9 cellular contexts compared by ENCODE assay signal in genomic region chr6:109373762-109374161, GRCh38. TPM values are rescaled to one million over a fixed set of nuclear protein-coding genes. Genes with fewer than 3 reads are reported as not detected.
DNase-seq lines count a peak whose midpoint lies in the region; ATAC-seq and TF ChIP-seq lines count a peak whose summit lies in the region.
"Had no signal": no experiment of that assay in that cellular context is flagged by ENCODE, and none has a peak within 500 bp of the region (broad histone marks: within the 10 kb centered on the region; RNA-seq: fewer than 3 reads in every experiment).

No MANE protein-coding gene starts in this region.

- peak; percentile 87 for ATAC-seq in HG03060 (IDR thresholded peaks at IDR 0.05; ENCODE audit: low read depth, unreplicated experiment)
- ATAC-seq in stimulated activated naive CD8-positive, alpha-beta T cell treated with anti-CD3 and anti-CD28 coated beads, Interleukin-15, Interleukin-2, amounts not matched to agents 100 U/mL and 50 U/mL, for 24 hours = peak; percentile 95

- H3K4me1 Mint-ChIP-seq in activated naive CD4-positive, alpha-beta T cell treated with anti-CD3 and anti-CD28 coated beads, Interleukin-2, amount 10 ng/mL, durations not matched to agents 7 days and 5 days = peaks cover 61% of the 10 kb centered on the region

- no peaks in the 10 kb centered on the region for H3K9me3 Mint-ChIP-seq in activated naive CD4-positive, alpha-beta T cell treated with anti-CD3 and anti-CD28 coated beads, Interleukin-2, amount 10 ng/mL, durations not matched to agents 7 days and 5 days

- H3K4me3 Mint-ChIP-seq in activated naive CD4-positive, alpha-beta T cell treated with anti-CD3 and anti-CD28 coated beads, Interleukin-2, amount 10 ng/mL, durations not matched to agents 7 days and 5 days = no peak overlapping the region

- H3K27me3 Mint-ChIP-seq in activated naive CD4-positive, alpha-beta T cell treated with anti-CD3 and anti-CD28 coated beads, Interleukin-2, amount 10 ng/mL, durations not matched to agents 7 days and 5 days = no peaks in the 10 kb centered on the region

- H3K27me3 ChIP-seq in dorsolateral prefrontal cortex = no peaks in the 10 kb centered on the region

- no peak for TF ChIP-seq CTCF in dorsolateral prefrontal cortex (IDR thresholded peaks at IDR 0.05 in 54 of 56, conservative IDR thresholded peaks at IDR 0.05 in 2 of 56; ENCODE audit: low read depth in 1 of 56, partially characterized antibody in 56 of 56)

- H3K36me3 Mint-ChIP-seq in activated naive CD4-positive, alpha-beta T cell treated with anti-CD3 and anti-CD28 coated beads, Interleukin-2, amount 10 ng/mL, durations not matched to agents 7 days and 5 days = peaks cover 62% of the 10 kb centered on the region

- intact Hi-C loops in dorsolateral prefrontal cortex (cut with DNase I) = no loop called here

- DNase-seq in activated T-cell treated with anti-CD3 and anti-CD28 coated beads for 24 hours (ENCODE audit: low read depth) = peak; percentile 34
- DNase-seq in activated T-cell treated with anti-CD3 and anti-CD28 coated beads, Interleukin-2, amount 50 U/mL, for 1 hour = no peak
- DNase-seq in activated naive CD4-positive, alpha-beta T cell treated with anti-CD3 and anti-CD28 coated beads, Interleukin-2, amount 10 ng/mL, durations not matched to agents 7 days and 5 days = peak; percentile 29
- peak; percentile 30 for DNase-seq in stimulated activated naive CD8-positive, alpha-beta T cell treated with anti-CD3 and anti-CD28 coated beads, Interleukin-15, Interleukin-2, amounts not matched to agents 100 U/mL and 50 U/mL, for 24 hours
- DNase-seq in dermis blood vessel endothelial cell = no peak
- DNase-seq in A172 (ENCODE audit: low spot score) = no peak
- DNase-seq in dorsolateral prefrontal cortex = no peak

- CTCF ChIA-PET in activated naive CD4-positive, alpha-beta T cell treated with anti-CD3 and anti-CD28 coated beads, Interleukin-2, amount 10 ng/mL, durations not matched to agents 7 days and 5 days (lab: Charles Lee) = interaction anchor here (1.4 to 3.4 kb wide), 2 partner anchors 10 to 186 kb away, joined by 4 to 24 read pairs; partner anchors contain the start of gene CD164

- H3K4me3 ChIP-seq in dorsolateral prefrontal cortex = no peak overlapping the region

- peak overlapping the region in 13 of 59 donors; percentile 4 to 33 (median 11) for H3K27ac ChIP-seq in dorsolateral prefrontal cortex
- H3K27ac ChIP-seq: C4-2B had no signal

- peak overlapping the region; percentile 75 for H3K27ac Mint-ChIP-seq in activated naive CD4-positive, alpha-beta T cell treated with anti-CD3 and anti-CD28 coated beads, Interleukin-2, amount 10 ng/mL, durations not matched to agents 7 days and 5 days

RNA-seq across cellular contexts. Expression of gene CD164, which starts 8.5 kb away (rescaled TPM):
- total RNA-seq in dermis blood vessel endothelial cell (115 and 135 TPM in 2 replicates), dorsolateral prefrontal cortex (100 to 1,000 TPM in 43 of 120 experiments, 10 to 100 TPM in 77; 63.0 to 159 (median 95.2) TPM)
- 140 and 193 TPM in 2 replicates for total RNA-seq in A172 (2014; rRNA removed; shearing (Covaris generic))

Comparison
In these comparisons a context has a peak if more than half of its experiments do, and no peak if none do; other contexts are left out.
1. DNase-seq: peak in activated T-cell treated with anti-CD3 and anti-CD28 coated beads for 24 hours (single experiment), activated naive CD4-positive, alpha-beta T cell treated with anti-CD3 and anti-CD28 coated beads, Interleukin-2, amount 10 ng/mL, durations not matched to agents 7 days and 5 days (single experiment) and stimulated activated naive CD8-positive, alpha-beta T cell treated with anti-CD3 and anti-CD28 coated beads, Interleukin-15, Interleukin-2, amounts not matched to agents 100 U/mL and 50 U/mL, for 24 hours (single experiment); none in activated T-cell treated with anti-CD3 and anti-CD28 coated beads, Interleukin-2, amount 50 U/mL, for 1 hour (single experiment), dermis blood vessel endothelial cell (single experiment), A172 (single experiment) and dorsolateral prefrontal cortex (0 of 10).